10 cellular contexts compared by ENCODE assay signal in genomic region chr15:40567111-40567510, GRCh38. TPM values are rescaled to one million over a fixed set of nuclear protein-coding genes. Genes with fewer than 3 reads are reported as not detected.
DNase-seq lines count a peak whose midpoint lies in the region; ATAC-seq and TF ChIP-seq lines count a peak whose summit lies in the region.
"Had no signal": no experiment of that assay in that cellular context is flagged by ENCODE, and none has a peak within 500 bp of the region (broad histone marks: within the 10 kb centered on the region; RNA-seq: fewer than 3 reads in every experiment).

No MANE protein-coding gene starts in this region.

- in situ Hi-C loops in Panc1 (cut with HindIII; ENCODE audit: low pct_unique_long_range_greater_than_20kb, low sequenced_read_pairs) = no loop called here

- peak; percentile 40 for TF ChIP-seq CTCF in AG10803 (conservative IDR thresholded peaks at IDR 0.05; ENCODE audit: low read length)
- peak; percentile 38; the same call in 1 of the 2 replicates for TF ChIP-seq CTCF in GM12875 (IDR thresholded peaks at IDR 0.05; ENCODE audit: borderline replicate concordance, insufficient read depth, low read depth, low read length)
- peak; percentile 80 for TF ChIP-seq CTCF in Panc1 (IDR thresholded peaks at IDR 0.05)
- peak; percentile 48 for TF ChIP-seq CTCF in fibroblast of villous mesenchyme (IDR thresholded peaks at IDR 0.05; ENCODE audit: insufficient read depth, low read depth, low read length)

- H3K36me3 ChIP-seq in Panc1 (ENCODE audit: control insufficient read depth, insufficient read depth, low read length) = no peaks in the 10 kb centered on the region; the same call in 1 of the 2 replicates

- BruUV-seq in Panc1 (replicated peaks; lab: Mats Ljungman, UMichigan) = no TSS peak

- CTCF ChIA-PET in Panc1 (lab: Charles Lee) = interaction anchor here (0.6 to 1.2 kb wide), 3 partner anchors 40 to 218 kb away, joined by 3 to 6 read pairs (median 5); no protein-coding TSS in a partner anchor

- ATAC-seq in Panc1 = peak; percentile 35

- H3K4me1 ChIP-seq in Panc1 (ENCODE audit: control insufficient read depth, insufficient read depth, low read length) = peaks cover 12% of the 10 kb centered on the region

- no peak overlapping the region for H3K27ac ChIP-seq in Panc1 (ENCODE audit: low read length)

- intact Hi-C loops in Panc1 (cut with micrococcal nuclease; ENCODE audit: unreplicated experiment) = no loop called here

- POLR2A ChIA-PET in Panc1 (lab: Charles Lee) = interaction anchor here (0.6 kb wide), 1 partner anchor 17 kb away, joined by 3 read pairs; no protein-coding TSS in a partner anchor

- DNase-seq in AG10803 (ENCODE audit: low read depth) (no peak), Panc1 (ENCODE audit: low read depth, low spot score) (no peak), fibroblast of villous mesenchyme (ENCODE audit: low read depth) (peak; percentile 22), germinal center (ENCODE audit: low spot score) (no peak)
- DNase-seq in stimulated activated CD4-positive, alpha-beta T cell treated with anti-CD3 and anti-CD28 coated beads, Interleukin-2, amount 100 ng/mL, for 48 hours = no peak
- no peak for DNase-seq in stimulated activated naive CD4-positive, alpha-beta T cell treated with Interleukin-2 at 50 U/mL for 16 hours (lab: John Stamatoyannopoulos, UW)
- DNase-seq in activated effector memory CD4-positive, alpha-beta T cell treated with Interleukin-2 at 50 U/mL for 16 hours = no peak
- DNase-seq: activated naive CD4-positive, alpha-beta T cell treated with anti-CD3 and anti-CD28 coated beads, Interleukin-2, amount 50 U/mL, for 16 hours; NCI-H748 treated with DMSO at 0.1 percent for 48 hours had no signal

- no peaks in the 10 kb centered on the region for H3K27me3 ChIP-seq in Panc1 (ENCODE audit: control insufficient read depth, insufficient read depth, low read length)

- H3K4me3 ChIP-seq in AG10803 (ENCODE audit: low read length) (no peak overlapping the region), GM12875 (ENCODE audit: low read depth, low read length) (no peak overlapping the region), Panc1 (ENCODE audit: low read depth in 2 of 2, low read length in 2 of 2) (no peak overlapping the region), fibroblast of villous mesenchyme (ENCODE audit: low read depth, low read length) (no peak overlapping the region)

- no peaks in the 10 kb centered on the region for H3K9me3 ChIP-seq in Panc1 (ENCODE audit: control insufficient read depth, insufficient read depth, low read depth, low read length)

RNA-seq across cellular contexts. Expression of gene RPUSD2, which starts 2.0 kb away (rescaled TPM):
- total RNA-seq in Panc1 (2021; ENCODE audit: unreplicated experiment) (17.5 TPM), fibroblast of villous mesenchyme (11.2 and 11.9 TPM in 2 replicates)
- 15.3 TPM for polyA plus RNA-seq in Panc1 (2012; ENCODE audit: insufficient read length)

RNA-seq across cellular contexts. Expression of gene CCDC32, which starts 2.3 kb away (rescaled TPM):
- total RNA-seq in Panc1 (2021; ENCODE audit: unreplicated experiment) = 29.8 TPM
- polyA plus RNA-seq in Panc1 (2012; ENCODE audit: insufficient read length) = 17.5 TPM
- total RNA-seq in fibroblast of villous mesenchyme = 11.9 and 20.7 TPM in 2 replicates

RNA-seq across cellular contexts. Expression of gene KNL1, which starts 26.9 kb away (rescaled TPM):
- 28.9 TPM for total RNA-seq in Panc1 (2021; ENCODE audit: unreplicated experiment)
- polyA plus RNA-seq in Panc1 (2012; ENCODE audit: insufficient read length) = 7.2 TPM
- total RNA-seq in fibroblast of villous mesenchyme = 12.9 and 22.9 TPM in 2 replicates
